ENCODE assay signal across 8 cellular contexts in the genomic region with DNA sequence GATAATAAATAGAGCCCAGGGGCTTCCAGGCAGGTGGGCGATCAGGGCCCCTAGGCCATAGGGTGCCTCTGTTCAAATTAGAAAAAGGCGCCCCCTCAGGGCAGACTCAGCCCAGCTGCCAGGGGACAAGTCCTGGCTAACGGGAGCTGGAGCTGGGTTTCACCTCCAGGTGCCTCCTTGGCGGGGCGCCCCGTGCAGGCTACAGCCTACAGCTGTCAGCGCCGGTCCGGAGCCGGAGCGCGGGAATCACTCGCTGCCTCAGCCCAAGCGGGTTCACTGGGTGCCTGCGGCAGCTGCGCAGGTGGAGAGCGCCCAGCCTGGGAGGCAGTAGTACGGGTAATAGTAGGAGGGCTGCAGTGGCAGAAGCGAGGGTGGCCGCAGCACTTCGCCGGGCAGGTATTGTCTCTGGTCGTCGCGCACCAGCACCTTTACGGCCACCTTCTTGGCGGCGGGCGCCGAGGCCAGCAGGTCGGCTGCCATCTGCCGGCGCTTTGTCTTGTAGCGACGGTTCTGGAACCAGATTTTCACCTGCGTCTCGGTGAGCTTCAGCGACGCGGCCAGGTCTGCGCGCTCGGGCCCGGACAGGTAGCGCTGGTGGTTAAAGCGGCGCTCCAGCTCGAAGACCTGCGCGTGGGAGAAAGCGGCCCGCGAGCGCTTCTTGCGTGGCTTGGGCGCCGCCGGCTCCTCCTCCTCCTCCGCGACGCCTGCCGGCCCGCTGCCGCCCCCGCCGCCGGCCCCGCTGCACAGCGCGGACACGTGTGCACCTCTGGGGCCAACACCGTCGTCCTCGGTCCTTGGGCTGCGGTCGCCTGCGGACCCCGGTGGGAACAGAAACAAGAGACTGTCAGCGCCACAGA. TPM values are rescaled to one million over a fixed set of nuclear protein-coding genes. Genes with fewer than 3 reads are reported as not detected.
DNase-seq lines count a peak whose midpoint lies in the region; ATAC-seq and TF ChIP-seq lines count a peak whose summit lies in the region.

No MANE protein-coding gene starts in this region.

- no peak overlapping the region for H3K4me3 ChIP-seq in GM06990 (replicated peaks; ENCODE audit: low read depth, low read length)
- H3K4me3 ChIP-seq in cardiac fibroblast (replicated peaks in 1 of 2; ENCODE audit: low read depth in 2 of 2, low read length in 2 of 2) = no peak overlapping the region
- H3K4me3 ChIP-seq in mucosa of descending colon = no peak overlapping the region

- peaks cover 7% of the 10 kb centered on the region for H3K27me3 ChIP-seq in GM06990 (replicated peaks; ENCODE audit: control insufficient read depth, insufficient read depth, low read length)

- peaks cover 16% of the 10 kb centered on the region for H3K4me1 ChIP-seq in mucosa of descending colon (ENCODE audit: low read depth)

- DNase-seq in GM06990 (ENCODE audit: extremely low read depth, insufficient read length) (no peak), cardiac fibroblast (ENCODE audit: low read depth in 2 of 2) (no peak), mucosa of descending colon (peak in 2 of 3 donors; percentile 76), COLO829 (ENCODE audit: low spot score) (no peak), NCI-H2081 (lab: John Stamatoyannopoulos, UW) (no peak), NCI-H1930 (lab: John Stamatoyannopoulos, UW) (no peak)

- H3K9me3 ChIP-seq in mucosa of descending colon = no peaks in the 10 kb centered on the region

- H3K36me3 ChIP-seq in GM06990 (ENCODE audit: control insufficient read depth, insufficient read depth, low read length) = no peaks in the 10 kb centered on the region
- H3K36me3 ChIP-seq in mucosa of descending colon (ENCODE audit: low read depth) = no peaks in the 10 kb centered on the region

- intact Hi-C loops in mucosa of descending colon (cut with DNase I, micrococcal nuclease) = no loop called here

- ATAC-seq in HG03135 (IDR thresholded peaks at IDR 0.05; ENCODE audit: unreplicated experiment) (peak; percentile 42), mucosa of descending colon (peak; percentile 56), GM21515 (IDR thresholded peaks at IDR 0.05; ENCODE audit: unreplicated experiment) (no peak)

- TF ChIP-seq CTCF in GM06990 (IDR thresholded peaks at IDR 0.05; ENCODE audit: insufficient read depth, low read length, poor library complexity, severe bottlenecking) (peak; percentile 38), cardiac fibroblast (IDR thresholded peaks at IDR 0.05; ENCODE audit: low read depth, low read length) (peak; percentile 36), mucosa of descending colon (IDR thresholded peaks at IDR 0.05) (no peak)

RNA-seq across cellular contexts. Expression of a gene that starts 2.4 kb away (rescaled TPM):
- 10 to 100 TPM in 1 of 3 donors, under 1 TPM in 2; 0.61 to 26.3 (median 0.72) TPM for total RNA-seq in mucosa of descending colon

RNA-seq across cellular contexts. Expression of a gene that starts 57.8 kb away (rescaled TPM):
- 10 to 100 TPM; 13.0 to 23.6 (median 14.5) TPM for total RNA-seq in mucosa of descending colon

Comparison
In these comparisons a context has a peak if more than half of its experiments do, and no peak if none do; other contexts are left out.
1. DNase-seq: peak in mucosa of descending colon (2 of 3); none in GM06990 (single experiment), cardiac fibroblast (0 of 2), COLO829 (single experiment), NCI-H2081 (0 of 2) and NCI-H1930 (0 of 2).